Comparison of ENCODE assay signal across 9 cellular contexts in genomic region chr11:59556115-59556882, GRCh38. TPM values are rescaled to one million over a fixed set of nuclear protein-coding genes. Genes with fewer than 3 reads are reported as not detected.
DNase-seq lines count a peak whose midpoint lies in the region; ATAC-seq, FAIRE-seq and TF ChIP-seq lines count a peak whose summit lies in the region.
"Had no signal": no experiment of that assay in that cellular context is flagged by ENCODE, and none has a peak within 500 bp of the region (broad histone marks: within the 10 kb centered on the region; RNA-seq: fewer than 3 reads in every experiment).

No MANE protein-coding gene starts in this region.

- in situ Hi-C loops in SK-MEL-5 (cut with HindIII; ENCODE audit: low pct_unique_long_range_greater_than_20kb, low sequenced_read_pairs): no loop called here

- no peak for TF ChIP-seq CTCF in right atrium auricular region (IDR thresholded peaks at IDR 0.05)

- H3K4me3 ChIP-seq in right atrium auricular region: peak overlapping the region; percentile 35 to 47

- H3K4me3 Mint-ChIP-seq in IgD-negative memory B cell: peak overlapping the region; percentile 72 to 98 (median 86)

- peak; percentile 95 for FAIRE-seq in G401.6 (lab: Jason Lieb, UNC)
- no peak for FAIRE-seq in urothelium cell line (lab: Jason Lieb, UNC)

- H3K36me3 ChIP-seq in right atrium auricular region: no peaks in the 10 kb centered on the region
- H3K36me3 ChIP-seq: neutrophil had no signal

- DNase-seq in SK-MEL-5 (ENCODE audit: low read depth, low spot score): peak; percentile 88
- DNase-seq in activated naive CD4-positive, alpha-beta T cell treated with anti-CD3 and anti-CD28 coated beads, Interleukin-2, amount 50 U/mL, for 72 hours (ENCODE audit: low spot score in 2 of 2): peak; percentile 79 to 81
- peak; percentile 77 for DNase-seq in right atrium auricular region (ENCODE audit: low spot score)
- peak; percentile 88 for DNase-seq in retina
- DNase-seq in urothelium cell line (ENCODE audit: low spot score): no peak

- H3K4me1 Mint-ChIP-seq in IgD-negative memory B cell: peaks cover 35 to 50% (median 37%) of the 10 kb centered on the region in 3 donors

- peaks cover 0 to 33% of the 10 kb centered on the region in 2 donors for H3K4me1 ChIP-seq in right atrium auricular region

- H3K27me3 ChIP-seq in right atrium auricular region: no peaks in the 10 kb centered on the region

- H3K36me3 Mint-ChIP-seq in IgD-negative memory B cell: no peaks in the 10 kb centered on the region
- peaks cover 0 to 4% of the 10 kb centered on the region in 2 donors for H3K36me3 Mint-ChIP-seq in activated naive CD4-positive, alpha-beta T cell treated with anti-CD3 and anti-CD28 coated beads, Interleukin-2, amount 50 U/mL, for 72 hours

- no peaks in the 10 kb centered on the region for H3K9me3 ChIP-seq in right atrium auricular region
- H3K9me3 ChIP-seq: neutrophil had no signal

- H3K27ac ChIP-seq in right atrium auricular region: peak overlapping the region; percentile 56 to 70
- H3K27ac ChIP-seq: neutrophil had no signal

- H3K9me3 Mint-ChIP-seq in IgD-negative memory B cell: peaks cover 0 to 3% (median 0%) of the 10 kb centered on the region in 3 donors
- H3K9me3 Mint-ChIP-seq in activated naive CD4-positive, alpha-beta T cell treated with anti-CD3 and anti-CD28 coated beads, Interleukin-2, amount 50 U/mL, for 72 hours: peaks cover 0 to 4% of the 10 kb centered on the region in 2 donors

- peak overlapping the region; percentile 92 to 100 (median 97) for H3K27ac Mint-ChIP-seq in IgD-negative memory B cell
- peak overlapping the region; percentile 87 to 97 for H3K27ac Mint-ChIP-seq in activated naive CD4-positive, alpha-beta T cell treated with anti-CD3 and anti-CD28 coated beads, Interleukin-2, amount 50 U/mL, for 72 hours

- peaks cover 11% of the 10 kb centered on the region for H3K27me3 Mint-ChIP-seq in IgD-negative memory B cell

- peak; percentile 43 to 56 for ATAC-seq in activated naive CD4-positive, alpha-beta T cell treated with anti-CD3 and anti-CD28 coated beads, Interleukin-2, amount 50 U/mL, for 72 hours
- ATAC-seq in HG03025 (IDR thresholded peaks at IDR 0.05; ENCODE audit: low FRiP score, unreplicated experiment): no peak

RNA-seq across cellular contexts. Expression of gene OR4D9, which starts 45.0 kb away (rescaled TPM):
- not detected for polyA plus RNA-seq in IgD-negative memory B cell
- not detected in 2 replicates for total RNA-seq in SK-MEL-5 (2014; rRNA removed; shearing (Covaris generic))
- not detected in 2 replicates for polyA plus RNA-seq in SK-MEL-5 (2015; cell fraction: cytosol; rRNA removed)
- polyA plus RNA-seq in SK-MEL-5 (2015; cell fraction: nucleus; rRNA removed): not detected in 2 replicates
- total RNA-seq in activated naive CD4-positive, alpha-beta T cell treated with anti-CD3 and anti-CD28 coated beads, Interleukin-2, amount 50 U/mL, for 72 hours: not detected
- total RNA-seq in right atrium auricular region: not detected

RNA-seq across cellular contexts. Expression of gene OR4D11, which starts 52.9 kb away (rescaled TPM):
- polyA plus RNA-seq in IgD-negative memory B cell: not detected
- total RNA-seq in SK-MEL-5 (2014; rRNA removed; shearing (Covaris generic)): not detected in 2 replicates
- polyA plus RNA-seq in SK-MEL-5 (2015; cell fraction: cytosol; rRNA removed): not detected in 2 replicates
- polyA plus RNA-seq in SK-MEL-5 (2015; cell fraction: nucleus; rRNA removed): not detected in 2 replicates
- total RNA-seq in activated naive CD4-positive, alpha-beta T cell treated with anti-CD3 and anti-CD28 coated beads, Interleukin-2, amount 50 U/mL, for 72 hours: not detected
- total RNA-seq in right atrium auricular region: not detected

RNA-seq across cellular contexts. Expression of gene OSBP, which starts 59.3 kb away (rescaled TPM):
- 15.3 TPM for polyA plus RNA-seq in IgD-negative memory B cell
- 17.8 and 21.1 TPM in 2 replicates for total RNA-seq in SK-MEL-5 (2014; rRNA removed; shearing (Covaris generic))
- 18.9 and 24.9 TPM in 2 replicates for polyA plus RNA-seq in SK-MEL-5 (2015; cell fraction: cytosol; rRNA removed)
- 14.0 and 15.4 TPM in 2 replicates for polyA plus RNA-seq in SK-MEL-5 (2015; cell fraction: nucleus; rRNA removed)
- 10 to 100 TPM; 40.1 to 50.9 TPM for total RNA-seq in activated naive CD4-positive, alpha-beta T cell treated with anti-CD3 and anti-CD28 coated beads, Interleukin-2, amount 50 U/mL, for 72 hours
- total RNA-seq in right atrium auricular region: 10 to 100 TPM; 24.8 to 25.7 TPM
